1 cellular context compared by ENCODE assay signal in the genomic region with DNA sequence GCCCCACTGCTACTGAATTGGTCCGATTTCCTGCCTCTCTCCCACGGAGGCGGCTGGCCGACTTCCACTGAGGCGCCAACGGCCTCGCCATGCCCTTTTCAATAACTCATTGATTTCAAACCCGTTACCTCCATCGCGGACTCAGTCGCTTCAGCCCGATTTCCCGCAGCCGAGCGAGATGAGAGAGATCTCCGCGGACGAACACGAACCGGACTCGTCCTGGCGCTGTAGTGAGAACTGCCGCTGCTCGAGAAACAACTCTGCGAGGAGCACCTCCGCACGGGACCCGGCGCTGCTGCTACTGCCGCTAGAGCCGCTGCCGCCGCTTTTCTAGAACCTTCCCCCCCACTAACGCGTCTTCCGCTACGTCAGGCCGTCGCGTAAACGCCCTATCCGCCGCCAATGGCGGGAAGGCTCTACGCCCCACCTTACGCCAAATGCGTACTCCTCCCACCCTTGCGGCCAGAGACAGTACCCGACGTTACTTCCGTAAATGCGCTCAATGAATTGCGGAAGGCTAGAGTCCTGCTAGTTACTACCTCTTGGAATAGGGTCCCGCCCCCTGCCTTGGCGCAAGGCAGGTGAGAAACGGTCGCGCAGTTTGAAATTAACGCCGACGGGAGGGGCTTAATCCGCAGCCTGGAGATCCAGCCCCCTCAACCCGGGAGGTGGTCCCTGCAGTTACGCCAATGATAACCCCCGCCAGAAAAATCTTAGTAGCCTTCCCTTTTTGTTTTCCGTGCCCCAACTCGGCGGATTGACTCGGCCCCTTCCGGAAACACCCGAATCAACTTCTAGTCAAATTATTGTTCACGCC.
TF ChIP-seq lines count a peak whose summit lies in the region.

A gene (minus strand): TSS at position 303 of the 817 bp plus-strand sequence. CDS start 169 bp downstream, at position 134.

TF ChIP-seq in GM12878, 131 proteins besides CTCF, POLR2A, EP300 and RAD21 (continued from another document):
- TF ChIP-seq, protein P1, sequence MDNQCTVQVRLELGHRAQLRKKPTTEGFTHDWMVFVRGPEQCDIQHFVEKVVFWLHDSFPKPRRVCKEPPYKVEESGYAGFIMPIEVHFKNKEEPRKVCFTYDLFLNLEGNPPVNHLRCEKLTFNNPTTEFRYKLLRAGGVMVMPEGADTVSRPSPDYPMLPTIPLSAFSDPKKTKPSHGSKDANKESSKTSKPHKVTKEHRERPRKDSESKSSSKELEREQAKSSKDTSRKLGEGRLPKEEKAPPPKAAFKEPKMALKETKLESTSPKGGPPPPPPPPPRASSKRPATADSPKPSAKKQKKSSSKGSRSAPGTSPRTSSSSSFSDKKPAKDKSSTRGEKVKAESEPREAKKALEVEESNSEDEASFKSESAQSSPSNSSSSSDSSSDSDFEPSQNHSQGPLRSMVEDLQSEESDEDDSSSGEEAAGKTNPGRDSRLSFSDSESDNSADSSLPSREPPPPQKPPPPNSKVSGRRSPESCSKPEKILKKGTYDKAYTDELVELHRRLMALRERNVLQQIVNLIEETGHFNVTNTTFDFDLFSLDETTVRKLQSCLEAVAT (IDR thresholded peaks at IDR 0.05) = peak; percentile 97
- TF ChIP-seq JUND (IDR thresholded peaks at IDR 0.05; ENCODE audit: low read depth, low read length) (0 out of 2 replicates have a peak, but pooled peaks have one; percentile 41), IKZF1 (conservative IDR thresholded peaks at IDR 0.05) (peak; percentile 17; the same call in 1 of the 2 replicates), BHLHE40 (IDR thresholded peaks at IDR 0.05; ENCODE audit: borderline replicate concordance in 1 of 2, low read depth in 2 of 2, low read length in 1 of 2) (peak; percentile 82 to 93), CHD4 (IDR thresholded peaks at IDR 0.05) (no peak), SMARCA5 (IDR thresholded peaks at IDR 0.05) (no peak), TBL1XR1 (IDR thresholded peaks at IDR 0.05; ENCODE audit: low read depth, low read length) (peak; percentile 49; the same call in 1 of the 2 replicates), SMAD5 (IDR thresholded peaks at IDR 0.05; ENCODE audit: low read depth) (peak; percentile 100), TAF1 (IDR thresholded peaks at IDR 0.05; ENCODE audit: borderline replicate concordance, low read depth, low read length) (peak; percentile 97), SIX5 (IDR thresholded peaks at IDR 0.05; ENCODE audit: low read depth, low read length, severe bottlenecking) (peak; percentile 50), NBN (IDR thresholded peaks at IDR 0.05) (peak; percentile 91), ZNF217 (IDR thresholded peaks at IDR 0.05) (peak; percentile 100), FOS (IDR thresholded peaks at IDR 0.05; ENCODE audit: borderline replicate concordance, extremely low read depth, insufficient read length) (no peak), LARP7 (IDR thresholded peaks at IDR 0.05) (peak; percentile 95), PAX5 (IDR thresholded peaks at IDR 0.05; ENCODE audit: borderline replicate concordance, low read depth, low read length) (peak; percentile 48; the same call in 1 of the 2 replicates), RUNX3 (IDR thresholded peaks at IDR 0.05; ENCODE audit: low read length) (peak; percentile 27; the same call in 1 of the 2 replicates), TARDBP (IDR thresholded peaks at IDR 0.05; ENCODE audit: borderline replicate concordance) (peak; percentile 17; the same call in 1 of the 2 replicates)
- TF ChIP-seq, protein P2, sequence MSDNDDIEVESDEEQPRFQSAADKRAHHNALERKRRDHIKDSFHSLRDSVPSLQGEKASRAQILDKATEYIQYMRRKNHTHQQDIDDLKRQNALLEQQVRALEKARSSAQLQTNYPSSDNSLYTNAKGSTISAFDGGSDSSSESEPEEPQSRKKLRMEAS (IDR thresholded peaks at IDR 0.05; ENCODE audit: low read depth, low read length) = peak; percentile 66; the same call in 1 of the 2 replicates
- TF ChIP-seq, protein P3, sequence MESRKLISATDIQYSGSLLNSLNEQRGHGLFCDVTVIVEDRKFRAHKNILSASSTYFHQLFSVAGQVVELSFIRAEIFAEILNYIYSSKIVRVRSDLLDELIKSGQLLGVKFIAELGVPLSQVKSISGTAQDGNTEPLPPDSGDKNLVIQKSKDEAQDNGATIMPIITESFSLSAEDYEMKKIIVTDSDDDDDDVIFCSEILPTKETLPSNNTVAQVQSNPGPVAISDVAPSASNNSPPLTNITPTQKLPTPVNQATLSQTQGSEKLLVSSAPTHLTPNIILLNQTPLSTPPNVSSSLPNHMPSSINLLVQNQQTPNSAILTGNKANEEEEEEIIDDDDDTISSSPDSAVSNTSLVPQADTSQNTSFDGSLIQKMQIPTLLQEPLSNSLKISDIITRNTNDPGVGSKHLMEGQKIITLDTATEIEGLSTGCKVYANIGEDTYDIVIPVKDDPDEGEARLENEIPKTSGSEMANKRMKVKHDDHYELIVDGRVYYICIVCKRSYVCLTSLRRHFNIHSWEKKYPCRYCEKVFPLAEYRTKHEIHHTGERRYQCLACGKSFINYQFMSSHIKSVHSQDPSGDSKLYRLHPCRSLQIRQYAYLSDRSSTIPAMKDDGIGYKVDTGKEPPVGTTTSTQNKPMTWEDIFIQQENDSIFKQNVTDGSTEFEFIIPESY (IDR thresholded peaks at IDR 0.05) = peak; percentile 89; the same call in 1 of the 2 replicates
- TF ChIP-seq, protein P4, sequence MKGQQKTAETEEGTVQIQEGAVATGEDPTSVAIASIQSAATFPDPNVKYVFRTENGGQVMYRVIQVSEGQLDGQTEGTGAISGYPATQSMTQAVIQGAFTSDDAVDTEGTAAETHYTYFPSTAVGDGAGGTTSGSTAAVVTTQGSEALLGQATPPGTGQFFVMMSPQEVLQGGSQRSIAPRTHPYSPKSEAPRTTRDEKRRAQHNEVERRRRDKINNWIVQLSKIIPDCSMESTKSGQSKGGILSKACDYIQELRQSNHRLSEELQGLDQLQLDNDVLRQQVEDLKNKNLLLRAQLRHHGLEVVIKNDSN (IDR thresholded peaks at IDR 0.05; ENCODE audit: borderline replicate concordance, extremely low read length, insufficient read depth, low read depth, low read length) = no peak
- TF ChIP-seq, protein P5, sequence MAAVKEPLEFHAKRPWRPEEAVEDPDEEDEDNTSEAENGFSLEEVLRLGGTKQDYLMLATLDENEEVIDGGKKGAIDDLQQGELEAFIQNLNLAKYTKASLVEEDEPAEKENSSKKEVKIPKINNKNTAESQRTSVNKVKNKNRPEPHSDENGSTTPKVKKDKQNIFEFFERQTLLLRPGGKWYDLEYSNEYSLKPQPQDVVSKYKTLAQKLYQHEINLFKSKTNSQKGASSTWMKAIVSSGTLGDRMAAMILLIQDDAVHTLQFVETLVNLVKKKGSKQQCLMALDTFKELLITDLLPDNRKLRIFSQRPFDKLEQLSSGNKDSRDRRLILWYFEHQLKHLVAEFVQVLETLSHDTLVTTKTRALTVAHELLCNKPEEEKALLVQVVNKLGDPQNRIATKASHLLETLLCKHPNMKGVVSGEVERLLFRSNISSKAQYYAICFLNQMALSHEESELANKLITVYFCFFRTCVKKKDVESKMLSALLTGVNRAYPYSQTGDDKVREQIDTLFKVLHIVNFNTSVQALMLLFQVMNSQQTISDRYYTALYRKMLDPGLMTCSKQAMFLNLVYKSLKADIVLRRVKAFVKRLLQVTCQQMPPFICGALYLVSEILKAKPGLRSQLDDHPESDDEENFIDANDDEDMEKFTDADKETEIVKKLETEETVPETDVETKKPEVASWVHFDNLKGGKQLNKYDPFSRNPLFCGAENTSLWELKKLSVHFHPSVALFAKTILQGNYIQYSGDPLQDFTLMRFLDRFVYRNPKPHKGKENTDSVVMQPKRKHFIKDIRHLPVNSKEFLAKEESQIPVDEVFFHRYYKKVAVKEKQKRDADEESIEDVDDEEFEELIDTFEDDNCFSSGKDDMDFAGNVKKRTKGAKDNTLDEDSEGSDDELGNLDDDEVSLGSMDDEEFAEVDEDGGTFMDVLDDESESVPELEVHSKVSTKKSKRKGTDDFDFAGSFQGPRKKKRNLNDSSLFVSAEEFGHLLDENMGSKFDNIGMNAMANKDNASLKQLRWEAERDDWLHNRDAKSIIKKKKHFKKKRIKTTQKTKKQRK (IDR thresholded peaks at IDR 0.05; ENCODE audit: low read depth, low read length) = no peak
TF ChIP-seq in GM12878: peak in this region for 67.
